ENCODE assay signal across 11 cellular contexts in the genomic region with DNA sequence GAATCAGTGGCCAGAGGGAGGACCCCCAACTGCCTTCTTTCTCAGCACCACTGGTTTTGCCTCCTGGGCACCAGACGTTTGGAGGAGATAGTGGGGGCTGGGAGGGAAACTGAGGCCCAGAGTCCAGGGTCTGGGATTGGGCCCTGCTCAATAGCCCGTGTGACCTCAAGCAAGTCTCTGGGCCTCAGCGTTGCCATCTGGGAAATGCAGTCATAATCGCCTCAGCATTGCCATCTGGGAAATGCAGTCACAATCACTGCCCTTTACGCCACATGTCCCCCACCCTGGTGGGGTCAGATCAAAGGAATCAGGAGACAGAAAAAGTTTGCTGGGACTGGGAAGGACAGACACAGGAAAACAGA. TPM values are rescaled to one million over a fixed set of nuclear protein-coding genes. Genes with fewer than 3 reads are reported as not detected.
A peak's percentile ranks its signal among the peaks of the same experiment; 100 is the strongest.
DNase-seq lines count a peak whose midpoint lies in the region; ATAC-seq and TF ChIP-seq lines count a peak whose summit lies in the region.
"Had no signal": no experiment of that assay in that cellular context is flagged by ENCODE, and none has a peak within 500 bp of the region (broad histone marks: within the 10 kb centered on the region; RNA-seq: fewer than 3 reads in every experiment).

No MANE protein-coding gene starts in this region.

- WGBS in transverse colon (ENCODE audit: low coverage in 1 of 2), 2 donors = 48% methylated on average over 5 of the region's 5 CpGs; no CpG with 5 or more reads in 1 of the 2 donors

- TF ChIP-seq CTCF in left ventricle myocardium inferior (IDR thresholded peaks at IDR 0.05; ENCODE audit: borderline replicate concordance) (no peak), lower lobe of right lung (IDR thresholded peaks at IDR 0.05) (no peak), transverse colon (IDR thresholded peaks at IDR 0.05) (no peak)

- in situ Hi-C loops in transverse colon (cut with MboI; ENCODE audit: low pct_ligation_motif_present in 1 of 4, low pct_unique_long_range_greater_than_20kb in 1 of 4, low sequenced_read_pairs in 3 of 4) = loop anchor here in 1 of 4 donors (25.0 kb wide), 1 partner anchor 135 kb away; the partner anchor contains the start of gene ST6GALNAC4
- in situ Hi-C loops in HAP-1 (cut with MboI; ENCODE audit: low sequenced_read_pairs) = no loop called here

- intact Hi-C loops in left ventricle myocardium inferior (cut with micrococcal nuclease) = no loop called here
- intact Hi-C loops in Right ventricle myocardium inferior (cut with DNase I) = no loop called here
- intact Hi-C loops in lower lobe of right lung (cut with DNase I) = no loop called here
- intact Hi-C loops in transverse colon (cut with DNase I; ENCODE audit: low total_unique reads) = no loop called here

- ATAC-seq in Right ventricle myocardium inferior (no peak), lower lobe of right lung (no peak), GM21529 (IDR thresholded peaks at IDR 0.05; ENCODE audit: unreplicated experiment) (no peak), GM18907 (IDR thresholded peaks at IDR 0.05; ENCODE audit: unreplicated experiment) (no peak)

- no peaks in the 10 kb centered on the region for H3K27me3 ChIP-seq in left ventricle myocardium inferior (ENCODE audit: low read depth)
- H3K27me3 ChIP-seq in lower lobe of right lung (ENCODE audit: low read depth) = no peaks in the 10 kb centered on the region
- H3K27me3 ChIP-seq in transverse colon = no peaks in the 10 kb centered on the region
- no peaks in the 10 kb centered on the region for H3K27me3 ChIP-seq in HAP-1 (ENCODE audit: low read depth)
- H3K27me3 ChIP-seq: adrenal gland had no signal

- TF ChIP-seq EP300 in transverse colon (IDR thresholded peaks at IDR 0.05; ENCODE audit: low read depth) = no peak

- H3K36me3 ChIP-seq in left ventricle myocardium inferior (no peaks in the 10 kb centered on the region), lower lobe of right lung (peaks cover 3% of the 10 kb centered on the region), transverse colon (no peaks in the 10 kb centered on the region), HAP-1 (replicated peaks) (no peaks in the 10 kb centered on the region)
- H3K36me3 ChIP-seq: adrenal gland had no signal

- no peaks in the 10 kb centered on the region for H3K27me3 Mint-ChIP-seq in activated CD4-positive, alpha-beta memory T cell treated with anti-CD3 and anti-CD28 coated beads, Interleukin-2, amount 10 ng/mL, durations not matched to agents 7 days and 5 days

- no peak for TF ChIP-seq POLR2A in transverse colon (IDR thresholded peaks at IDR 0.05)

- DNase-seq in left ventricle myocardium inferior (no peak), Right ventricle myocardium inferior (ENCODE audit: missing footprints) (no peak), lower lobe of right lung (no peak), transverse colon (no peak), HAP-1 (ENCODE audit: low spot score in 2 of 2) (no peak)
- peak; percentile 36 for DNase-seq in activated CD4-positive, alpha-beta memory T cell treated with anti-CD3 and anti-CD28 coated beads, Interleukin-2, amount 10 ng/mL, durations not matched to agents 7 days and 5 days
- DNase-seq: NCI-H1105 treated with DMSO at 0.1 percent for 48 hours had no signal

- POLR2A ChIA-PET in activated CD4-positive, alpha-beta memory T cell treated with anti-CD3 and anti-CD28 coated beads, Interleukin-2, amount 10 ng/mL, durations not matched to agents 7 days and 5 days (lab: Charles Lee) = interaction anchor here (0.9 to 1.5 kb wide), 7 partner anchors 8 to 139 kb away, joined by 3 to 19 read pairs (median 3); partner anchors contain the start of genes CDK9, PTRH1 and TTC16

- H3K9me3 ChIP-seq in left ventricle myocardium inferior (replicated peaks) (no peaks in the 10 kb centered on the region), lower lobe of right lung (no peaks in the 10 kb centered on the region), transverse colon (no peaks in the 10 kb centered on the region), HAP-1 (no peaks in the 10 kb centered on the region)
- H3K9me3 ChIP-seq: adrenal gland had no signal

- peaks cover 63% of the 10 kb centered on the region for H3K4me1 Mint-ChIP-seq in activated CD4-positive, alpha-beta memory T cell treated with anti-CD3 and anti-CD28 coated beads, Interleukin-2, amount 10 ng/mL, durations not matched to agents 7 days and 5 days

- H3K9me3 Mint-ChIP-seq in activated CD4-positive, alpha-beta memory T cell treated with anti-CD3 and anti-CD28 coated beads, Interleukin-2, amount 10 ng/mL, durations not matched to agents 7 days and 5 days = no peaks in the 10 kb centered on the region
- H3K9me3 Mint-ChIP-seq: neural crest cell had no signal

- H3K4me1 ChIP-seq in left ventricle myocardium inferior (peaks cover 36% of the 10 kb centered on the region), lower lobe of right lung (peaks cover 34% of the 10 kb centered on the region), transverse colon (peaks cover 0 to 11% (median 5%) of the 10 kb centered on the region in 4 donors), HAP-1 (no peaks in the 10 kb centered on the region)
- H3K4me1 ChIP-seq: adrenal gland had no signal

- peak overlapping the region; percentile 99 for H3K27ac Mint-ChIP-seq in activated CD4-positive, alpha-beta memory T cell treated with anti-CD3 and anti-CD28 coated beads, Interleukin-2, amount 10 ng/mL, durations not matched to agents 7 days and 5 days

- peak overlapping the region; percentile 100 for H3K4me3 Mint-ChIP-seq in activated CD4-positive, alpha-beta memory T cell treated with anti-CD3 and anti-CD28 coated beads, Interleukin-2, amount 10 ng/mL, durations not matched to agents 7 days and 5 days

- H3K27ac ChIP-seq in left ventricle myocardium inferior (replicated peaks) (peak overlapping the region; percentile 81), lower lobe of right lung (peak overlapping the region; percentile 43), transverse colon (peak overlapping the region; percentile 4 to 85 (median 74))
- H3K27ac ChIP-seq: adrenal gland had no signal

- H3K4me3 ChIP-seq in left ventricle myocardium inferior = peak overlapping the region; percentile 52
- peak overlapping the region; percentile 53 for H3K4me3 ChIP-seq in lower lobe of right lung
- peak overlapping the region in 2 of 4 donors; percentile 1 to 27 for H3K4me3 ChIP-seq in transverse colon
- no peak overlapping the region for H3K4me3 ChIP-seq in HAP-1
- H3K4me3 ChIP-seq: adrenal gland had no signal

- peaks cover 44% of the 10 kb centered on the region for H3K36me3 Mint-ChIP-seq in activated CD4-positive, alpha-beta memory T cell treated with anti-CD3 and anti-CD28 coated beads, Interleukin-2, amount 10 ng/mL, durations not matched to agents 7 days and 5 days (ENCODE audit: low read depth)

- CTCF ChIA-PET in activated CD4-positive, alpha-beta memory T cell treated with anti-CD3 and anti-CD28 coated beads, Interleukin-2, amount 10 ng/mL, durations not matched to agents 7 days and 5 days (lab: Charles Lee) = interaction anchor here (0.9 to 2.5 kb wide), 5 partner anchors 8 to 42 kb away, joined by 3 to 15 read pairs (median 7); partner anchors contain the start of genes CDK9 and TOR2A

RNA-seq across cellular contexts. Expression of gene SH2D3C, which starts 1.6 kb away (rescaled TPM):
- total RNA-seq in left ventricle myocardium inferior (18.2 TPM), Right ventricle myocardium inferior (21.3 TPM), lower lobe of right lung (59.4 TPM), transverse colon (10 to 100 TPM in 1 of 4 donors, 1 to 10 TPM in 3; 2.6 to 10.1 (median 3.9) TPM)
- 10 to 100 TPM; 80.8 to 81.9 TPM for total RNA-seq in activated CD4-positive, alpha-beta memory T cell treated with anti-CD3 and anti-CD28 coated beads, Interleukin-2, amount 10 ng/mL, durations not matched to agents 7 days and 5 days

RNA-seq across cellular contexts. Expression of gene CDK9, which starts 8.9 kb away (rescaled TPM):
- total RNA-seq in left ventricle myocardium inferior (46.4 TPM), Right ventricle myocardium inferior (49.9 TPM), lower lobe of right lung (96.2 TPM), transverse colon (10 to 100 TPM; 32.6 to 78.9 (median 49.3) TPM)
- total RNA-seq in activated CD4-positive, alpha-beta memory T cell treated with anti-CD3 and anti-CD28 coated beads, Interleukin-2, amount 10 ng/mL, durations not matched to agents 7 days and 5 days = 100 to 1,000 TPM; 112 to 115 TPM

RNA-seq across cellular contexts. Expression of gene FPGS, which starts 25.8 kb away (rescaled TPM):
- total RNA-seq in left ventricle myocardium inferior (38.0 TPM), Right ventricle myocardium inferior (30.2 TPM), lower lobe of right lung (55.4 TPM), transverse colon (100 to 1,000 TPM in 1 of 4 donors, 10 to 100 TPM in 3; 31.4 to 144 (median 74.8) TPM)
- total RNA-seq in activated CD4-positive, alpha-beta memory T cell treated with anti-CD3 and anti-CD28 coated beads, Interleukin-2, amount 10 ng/mL, durations not matched to agents 7 days and 5 days = 10 to 100 TPM; 65.6 to 65.8 TPM

RNA-seq across cellular contexts. Expression of gene TOR2A, which starts 41.8 kb away (rescaled TPM):
- total RNA-seq in left ventricle myocardium inferior (2.3 TPM), Right ventricle myocardium inferior (3.8 TPM), lower lobe of right lung (16.5 TPM), transverse colon (100 to 1,000 TPM in 1 of 4 donors, 10 to 100 TPM in 3; 31.4 to 126 (median 48.1) TPM)
- total RNA-seq in activated CD4-positive, alpha-beta memory T cell treated with anti-CD3 and anti-CD28 coated beads, Interleukin-2, amount 10 ng/mL, durations not matched to agents 7 days and 5 days = 10 to 100 TPM; 20.6 to 23.3 TPM
